ENCODE assay signal across 8 cellular contexts in genomic region chr5:36414869-36415282, GRCh38.
DNase-seq lines count a peak whose midpoint lies in the region; ATAC-seq and TF ChIP-seq lines count a peak whose summit lies in the region.

No MANE protein-coding gene starts in this region.

- H4K5ac ChIP-seq in IMR-90 (ENCODE audit: low read depth, low read length): no peak overlapping the region

- no peak for DNase-seq in BJ (ENCODE audit: low read depth)
- peak; percentile 54 for DNase-seq in IMR-90
- DNase-seq in SK-N-DZ (ENCODE audit: low spot score): peak; percentile 15
- peak; percentile 64 to 75 for DNase-seq in cardiac muscle cell (ENCODE audit: low read depth in 1 of 2, low spot score in 1 of 2)
- peak; percentile 86 for DNase-seq in superior temporal gyrus (ENCODE audit: extremely low spot score)
- DNase-seq in naive thymus-derived CD8-positive, alpha-beta T cell: no peak
- no peak for DNase-seq in activated CD4-positive, alpha-beta T cell treated with anti-CD3 and anti-CD28 coated beads for 1 hour
- no peak for DNase-seq in NK-92 treated with Interleukin-12 subunit alpha and Interleukin-12 subunit beta, amount 100 ng/mL, for 24 hours (lab: John Stamatoyannopoulos, UW)

- H2AK5ac ChIP-seq in IMR-90 (ENCODE audit: low read depth, low read length): no peak overlapping the region

- H3K36me3 Mint-ChIP-seq in naive thymus-derived CD8-positive, alpha-beta T cell: no peaks in the 10 kb centered on the region

- H3K4me1 ChIP-seq in IMR-90 (ENCODE audit: control insufficient read depth, insufficient read depth, low read length) (no peaks in the 10 kb centered on the region), cardiac muscle cell (ENCODE audit: low read depth) (peaks cover 30% of the 10 kb centered on the region)

- no peak overlapping the region for H4K91ac ChIP-seq in IMR-90 (ENCODE audit: insufficient read depth, low read depth, low read length)

- H4K8ac ChIP-seq in IMR-90 (ENCODE audit: low read depth in 2 of 2, low read length in 2 of 2): no peak overlapping the region

- CTCF ChIA-PET in BJ (lab: Yijun Ruan, JAX): interaction anchor here (0.6 to 11.6 kb wide), 15 partner anchors 11 to 442 kb away, joined by 3 to 267 read pairs (median 4); no protein-coding TSS in a partner anchor
- CTCF ChIA-PET in IMR-90 (lab: Yijun Ruan, JAX): interaction anchor here (0.6 to 1.7 kb wide), 14 partner anchors 15 to 999 kb away, joined by 3 to 14 read pairs (median 6); no protein-coding TSS in a partner anchor

- H3K14ac ChIP-seq in IMR-90 (replicated peaks; ENCODE audit: low read depth, low read length): no peak overlapping the region

- H3K4me2 ChIP-seq in IMR-90 (ENCODE audit: low read depth, low read length): no peak overlapping the region

- no TSS peak for BruUV-seq in IMR-90 (replicated peaks; lab: Mats Ljungman, UMichigan)

- no peak overlapping the region for H3K18ac ChIP-seq in IMR-90 (ENCODE audit: low read depth, low read length)

- TF ChIP-seq POLR2A in IMR-90 (IDR thresholded peaks at IDR 0.05; ENCODE audit: low read depth, low read length): no peak

- no peak overlapping the region for H3K9ac ChIP-seq in IMR-90 (ENCODE audit: low read depth, low read length)

- no peak overlapping the region for H3K27ac ChIP-seq in IMR-90 (ENCODE audit: insufficient read depth, low read length)
- H3K27ac ChIP-seq in cardiac muscle cell: no peak overlapping the region

- WGBS in IMR-90 (ENCODE audit: extremely low coverage in 2 of 2, insufficient read length in 1 of 2), 2 experiments: no CpG with 5 or more reads among the region's 3 CpGs

- no peak overlapping the region for H2AK9ac ChIP-seq in IMR-90 (replicated peaks; ENCODE audit: low read depth, low read length, poor library complexity)

- no peak overlapping the region for H2BK20ac ChIP-seq in IMR-90 (ENCODE audit: low read depth, low read length)

- H3K27ac Mint-ChIP-seq in naive thymus-derived CD8-positive, alpha-beta T cell: no peak overlapping the region

- H3K9me3 ChIP-seq in IMR-90 (ENCODE audit: control insufficient read depth, insufficient read depth, low read length): no peaks in the 10 kb centered on the region
- H3K9me3 ChIP-seq in cardiac muscle cell (ENCODE audit: low read depth): no peaks in the 10 kb centered on the region

- peaks cover 10% of the 10 kb centered on the region for H3K27me3 ChIP-seq in BJ (ENCODE audit: control insufficient read depth, insufficient read depth, low read length)
- H3K27me3 ChIP-seq in IMR-90 (ENCODE audit: control insufficient read depth, insufficient read depth, low read length): peaks cover 13% of the 10 kb centered on the region
- no peaks in the 10 kb centered on the region for H3K27me3 ChIP-seq in cardiac muscle cell

- peaks cover 0 to 12% (median 5%) of the 10 kb centered on the region in 5 donors for H3K27me3 Mint-ChIP-seq in naive thymus-derived CD8-positive, alpha-beta T cell

- H3K4me3 ChIP-seq in BJ (ENCODE audit: low read depth, low read length): no peak overlapping the region
- no peak overlapping the region for H3K4me3 ChIP-seq in IMR-90 (ENCODE audit: insufficient read depth, low read depth, low read length)
- no peak overlapping the region for H3K4me3 ChIP-seq in cardiac muscle cell

- no peak overlapping the region for H3K56ac ChIP-seq in IMR-90 (ENCODE audit: extremely low read depth, insufficient read depth, low read length)

- peak; percentile 78 for TF ChIP-seq RAD21 in IMR-90 (IDR thresholded peaks at IDR 0.05; ENCODE audit: low read length)

- dilution Hi-C loops in IMR-90 (cut with HindIII; ENCODE audit: low sequenced_read_pairs, unreplicated experiment): no loop called here

- in situ Hi-C loops in IMR-90 (cut with MboI; ENCODE audit: low sequenced_read_pairs): loop anchor here (5.0 to 10.0 kb wide), 2 partner anchors 90 to 277 kb away; no protein-coding TSS in a partner anchor

- H3K79me1 ChIP-seq in IMR-90 (ENCODE audit: low read depth in 1 of 2, low read length in 2 of 2): no peaks in the 10 kb centered on the region

- H2BK5ac ChIP-seq in IMR-90 (ENCODE audit: low read depth, low read length, poor library complexity, severe bottlenecking): no peak overlapping the region

- peaks cover 0 to 12% (median 4%) of the 10 kb centered on the region in 9 donors for H3K9me3 Mint-ChIP-seq in naive thymus-derived CD8-positive, alpha-beta T cell

- POLR2A ChIA-PET in BJ (lab: Charles Lee): no interaction called here
- POLR2A ChIA-PET in IMR-90 (lab: Charles Lee; ENCODE audit: unreplicated experiment): no interaction called here
- POLR2A ChIA-PET in naive thymus-derived CD8-positive, alpha-beta T cell (lab: Charles Lee): no interaction called here

- no peak overlapping the region for H2BK120ac ChIP-seq in IMR-90 (ENCODE audit: low read depth, low read length)

- no peaks in the 10 kb centered on the region for H4K20me1 ChIP-seq in IMR-90 (ENCODE audit: insufficient read depth, low read length)

- H3K4me1 Mint-ChIP-seq in naive thymus-derived CD8-positive, alpha-beta T cell: peaks cover 0 to 4% (median 2%) of the 10 kb centered on the region in 4 donors

- H3K9me1 ChIP-seq in IMR-90 (ENCODE audit: insufficient read depth, low read length): no peaks in the 10 kb centered on the region

- H3K23ac ChIP-seq in IMR-90 (ENCODE audit: low read depth, low read length): no peak overlapping the region

- H3K4me3 Mint-ChIP-seq in naive thymus-derived CD8-positive, alpha-beta T cell: no peak overlapping the region

- intact Hi-C loops in IMR-90 (cut with micrococcal nuclease): loop anchor here (1.0 kb wide), 3 partner anchors 92 to 281 kb away; no protein-coding TSS in a partner anchor

- no peak overlapping the region for H2AFZ ChIP-seq in IMR-90 (replicated peaks; ENCODE audit: low read length, poor library complexity)

- H3K36me3 ChIP-seq in BJ (ENCODE audit: control insufficient read depth, insufficient read depth, low read length) (no peaks in the 10 kb centered on the region), IMR-90 (ENCODE audit: control insufficient read depth, insufficient read depth, low read length) (no peaks in the 10 kb centered on the region), cardiac muscle cell (no peaks in the 10 kb centered on the region)

- peak; percentile 72 for ATAC-seq in IMR-90 (ENCODE audit: low read depth)
- ATAC-seq in naive thymus-derived CD8-positive, alpha-beta T cell: no peak

- no peak overlapping the region for H2BK15ac ChIP-seq in IMR-90 (ENCODE audit: low read depth, low read length)

- H3K4ac ChIP-seq in IMR-90 (ENCODE audit: low read depth, low read length): no peak overlapping the region

- TF ChIP-seq CTCF in BJ (IDR thresholded peaks at IDR 0.05; ENCODE audit: insufficient read depth, low read depth, low read length) (peak; percentile 46), IMR-90 (conservative IDR thresholded peaks at IDR 0.05; ENCODE audit: low read depth, low read length) (peak; percentile 67), cardiac muscle cell (IDR thresholded peaks at IDR 0.05; ENCODE audit: low read depth, low read length) (peak; percentile 46)

TF ChIP-seq in IMR-90, 13 proteins besides CTCF, POLR2A, EP300 and RAD21:
- TF ChIP-seq SMC3 (IDR thresholded peaks at IDR 0.05; ENCODE audit: low read depth, low read length): peak; percentile 63
- no peak for TF ChIP-seq MAZ (IDR thresholded peaks at IDR 0.05; ENCODE audit: borderline replicate concordance, low read depth, low read length)

Comparison
In these comparisons a context has a peak if more than half of its experiments do, and no peak if none do; other contexts are left out.
1. DNase-seq: peak in IMR-90 (single experiment), SK-N-DZ (single experiment), cardiac muscle cell (2 of 2) and superior temporal gyrus (single experiment); none in BJ (single experiment), naive thymus-derived CD8-positive, alpha-beta T cell (0 of 10), activated CD4-positive, alpha-beta T cell treated with anti-CD3 and anti-CD28 coated beads for 1 hour (single experiment) and NK-92 treated with Interleukin-12 subunit alpha and Interleukin-12 subunit beta, amount 100 ng/mL, for 24 hours (single experiment).
2. Peak in every context shown above with its lines, with median percentiles within 50 percentile points of each other: CTCF ChIP-seq.